Comparison of ENCODE assay signal across 10 cellular contexts in genomic region chr17:76670020-76670707, GRCh38. TPM values are rescaled to one million over a fixed set of nuclear protein-coding genes. Genes with fewer than 3 reads are reported as not detected.
DNase-seq lines count a peak whose midpoint lies in the region; ATAC-seq and TF ChIP-seq lines count a peak whose summit lies in the region.
"Had no signal": no experiment of that assay in that cellular context is flagged by ENCODE, and none has a peak within 500 bp of the region (broad histone marks: within the 10 kb centered on the region; RNA-seq: fewer than 3 reads in every experiment).

No MANE protein-coding gene starts in this region.

- TF ChIP-seq CTCF in HEK293 (tag by site-specific recombination; IDR thresholded peaks at IDR 0.05) (no peak), osteoblast (IDR thresholded peaks at IDR 0.05; ENCODE audit: extremely low read depth, low read depth, low read length) (no peak)

- H3K79me2 ChIP-seq in osteoblast (ENCODE audit: insufficient read depth, low read length): no peaks in the 10 kb centered on the region

- H3K4me3 ChIP-seq in HEK293 (ENCODE audit: low read depth, low read length) (no peak overlapping the region), SJCRH30 (peak overlapping the region; percentile 67; the same call in 1 of the 2 replicates), osteoblast (ENCODE audit: insufficient read depth, low read length) (no peak overlapping the region)

- CTCF ChIA-PET in HEK293 (lab: Yijun Ruan, JAX): interaction anchor here (0.5 to 2.7 kb wide), 8 partner anchors 9 to 1540 kb away, joined by 3 to 28 read pairs (median 4); no protein-coding TSS in a partner anchor

- no peak overlapping the region for H2AFZ ChIP-seq in osteoblast (ENCODE audit: low read length)

- H3K27ac ChIP-seq in HEK293 (ENCODE audit: extremely low read depth, low read depth, low read length): peak overlapping the region; percentile 97
- no peak overlapping the region for H3K27ac ChIP-seq in SJCRH30
- H3K27ac ChIP-seq in epithelial cell of prostate: peak overlapping the region; percentile 91
- H3K27ac ChIP-seq in osteoblast (ENCODE audit: low read depth, low read length): no peak overlapping the region

- DNase-seq in SJCRH30 (no peak), epithelial cell of prostate (ENCODE audit: low read depth, low spot score) (no peak), osteoblast (ENCODE audit: insufficient read length, low spot score, missing footprints) (peak; percentile 2), NCI-H2029 (lab: John Stamatoyannopoulos, UW) (no peak)
- DNase-seq: activated CD4-positive, alpha-beta T cell treated with anti-CD3 and anti-CD28 coated beads for 4 hours; MG63 had no signal

- H3K4me2 ChIP-seq in osteoblast (ENCODE audit: insufficient read depth, low read length): no peak overlapping the region

- H3K4me1 ChIP-seq in HEK293 (ENCODE audit: control insufficient read depth, insufficient read depth, low read length) (peaks cover 36% of the 10 kb centered on the region), SJCRH30 (peaks cover 10% of the 10 kb centered on the region; the same call in 1 of the 2 replicates), osteoblast (ENCODE audit: insufficient read depth, low read length) (peaks cover 9% of the 10 kb centered on the region)

- H4K20me1 ChIP-seq in osteoblast (ENCODE audit: insufficient read depth, low read length): no peaks in the 10 kb centered on the region

- ATAC-seq in HG02884 (IDR thresholded peaks at IDR 0.05; ENCODE audit: unreplicated experiment) (no peak), HG03520 (IDR thresholded peaks at IDR 0.05; ENCODE audit: unreplicated experiment) (no peak)

- POLR2A ChIA-PET in HEK293 (lab: Yijun Ruan, JAX): interaction anchor here (1.9 to 2.4 kb wide), 4 partner anchors 10 to 84 kb away, joined by 12 to 15 read pairs (median 14); partner anchors contain the start of genes MXRA7 and ST6GALNAC2

- H3K36me3 ChIP-seq in HEK293 (ENCODE audit: control insufficient read depth in 2 of 2, insufficient read depth in 1 of 2, low read length in 2 of 2): peaks cover 0 to 3% of the 10 kb centered on the region in 2 experiments; a peak in 1 of 3 replicates
- no peaks in the 10 kb centered on the region for H3K36me3 ChIP-seq in SJCRH30
- H3K36me3 ChIP-seq in osteoblast (ENCODE audit: insufficient read depth, low read length): peaks cover 5% of the 10 kb centered on the region
- H3K36me3 ChIP-seq: MG63 had no signal

- no peaks in the 10 kb centered on the region for H3K9me3 ChIP-seq in HEK293 (ENCODE audit: control insufficient read depth, insufficient read depth, low read depth, low read length)
- no peaks in the 10 kb centered on the region for H3K9me3 ChIP-seq in SJCRH30 (replicated peaks)
- no peaks in the 10 kb centered on the region for H3K9me3 ChIP-seq in osteoblast (ENCODE audit: low read depth, low read length)
- H3K9me3 ChIP-seq: MG63 had no signal

- no peaks in the 10 kb centered on the region for H3K27me3 ChIP-seq in SJCRH30
- no peaks in the 10 kb centered on the region for H3K27me3 ChIP-seq in osteoblast (ENCODE audit: insufficient read depth, low read length)
- H3K27me3 ChIP-seq: MG63 had no signal

TF ChIP-seq in HEK293, 187 proteins besides CTCF, POLR2A, EP300 and RAD21 (continues in another document):
- TF ChIP-seq ZNF639 (tag by site-specific recombination; IDR thresholded peaks at IDR 0.05) (peak; percentile 45; the same call in 1 of the 2 replicates), ZNF398 (tag by site-specific recombination; IDR thresholded peaks at IDR 0.05) (peak; percentile 39), FEZF1 (tag by site-specific recombination; IDR thresholded peaks at IDR 0.05) (peak; percentile 91), ZNF394 (tag by site-specific recombination; IDR thresholded peaks at IDR 0.05; ENCODE audit: borderline replicate concordance) (0 out of 2 replicates have a peak, but pooled peaks have one; percentile 19), ZBTB11 (tag by site-specific recombination; conservative IDR thresholded peaks at IDR 0.05; ENCODE audit: low read depth) (0 out of 2 replicates have a peak, but pooled peaks have one; percentile 10), YY1 (tag by site-specific recombination; IDR thresholded peaks at IDR 0.05) (no peak), ZNF24 (tag by site-specific recombination; IDR thresholded peaks at IDR 0.05) (peak; percentile 80), ZNF629 (tag by site-specific recombination; IDR thresholded peaks at IDR 0.05) (peak; percentile 92), SP7 (tag by site-specific recombination; IDR thresholded peaks at IDR 0.05) (peak; percentile 67; the same call in 1 of the 2 replicates), ZNF366 (tag by site-specific recombination; conservative IDR thresholded peaks at IDR 0.05) (peak; percentile 69; the same call in 1 of the 2 replicates)

RNA-seq across cellular contexts. Expression of gene ST6GALNAC1, which starts 26.6 kb away (rescaled TPM):
- total RNA-seq in SJCRH30 (2014; rRNA removed; shearing (Covaris generic)): not detected in 2 replicates
- 0.72 TPM in 1 of 2 replicates, not detected in the other for total RNA-seq in osteoblast
- total RNA-seq: chondrocyte had no signal

RNA-seq across cellular contexts. Expression of gene MXRA7, which starts 40.6 kb away (rescaled TPM):
- 245 and 247 TPM in 2 replicates for total RNA-seq in SJCRH30 (2014; rRNA removed; shearing (Covaris generic))
- 352 and 388 TPM in 2 replicates for total RNA-seq in osteoblast

RNA-seq across cellular contexts. Expression of gene JMJD6, which starts 56.2 kb away (rescaled TPM):
- total RNA-seq in SJCRH30 (2014; rRNA removed; shearing (Covaris generic)): 36.4 and 39.8 TPM in 2 replicates
- total RNA-seq in osteoblast: 18.8 and 21.5 TPM in 2 replicates

RNA-seq across cellular contexts. Expression of gene METTL23, which starts 56.5 kb away (rescaled TPM):
- total RNA-seq in SJCRH30 (2014; rRNA removed; shearing (Covaris generic)): 33.3 and 39.5 TPM in 2 replicates
- 25.7 and 28.6 TPM in 2 replicates for total RNA-seq in osteoblast

Comparison
In these comparisons a context has a peak if more than half of its experiments do, and no peak if none do; other contexts are left out.
1. H3K27ac ChIP-seq: peak in HEK293 (single experiment) and epithelial cell of prostate (single experiment); none in SJCRH30 (single experiment) and osteoblast (single experiment).